In genomic region chr10:84004206-84004605, GRCh38 we compare ENCODE assay signal across 25 cellular contexts.
"Had no signal": no experiment of that assay in that cellular context is flagged by ENCODE, and none has a peak within 500 bp of the region (broad histone marks: within the 10 kb centered on the region; RNA-seq: fewer than 3 reads in every experiment).

No MANE protein-coding gene starts in this region.

- H3K36me3 Mint-ChIP-seq: memory B cell; naive B cell; natural killer cell treated with Interleukin-12 subunit alpha and Interleukin-12 subunit beta and Interleukin-15 and Interleukin-18, amount 100 ng/mL, for 72 hours; stimulated activated effector memory CD8-positive, alpha-beta T cell treated with anti-CD3 and anti-CD28 coated beads, Interleukin-12 subunit alpha, Interleukin-12 subunit beta, amount 100 ng/mL, for 72 hours; type B pancreatic cell had no signal

- DNase-seq: effector CD8-positive, alpha-beta T cell; esophagus squamous epithelium; foreskin melanocyte; naive B cell; stimulated activated CD4-positive, alpha-beta T cell treated with anti-CD3 and anti-CD28 coated beads, Interleukin-2, amount 100 ng/mL, for 24 hours; stimulated activated CD4-positive, alpha-beta T cell treated with anti-CD3 and anti-CD28 coated beads, Interleukin-4, amount 100 ng/mL, for 24 hours; stimulated activated naive CD4-positive, alpha-beta T cell treated with Interleukin-2 at 50 U/mL for 16 hours; stomach; thyroid gland had no signal

- FAIRE-seq: endothelial cell of umbilical vein, keratinocyte had no signal

- H3K27me3 ChIP-seq: neutrophil, right atrium auricular region, stomach, thyroid gland had no signal

- H3K4me3 Mint-ChIP-seq: central memory CD8-positive, alpha-beta T cell; dendritic cell treated with granulocyte-macrophage colony-stimulating factor and Interleukin-4, amounts not matched to agents 40 ng/mL and 50 ng/mL, for 4 days; memory B cell; naive B cell; natural killer cell treated with Interleukin-12 subunit alpha and Interleukin-12 subunit beta and Interleukin-15 and Interleukin-18, amount 100 ng/mL, for 72 hours; neural crest cell; stimulated activated effector memory CD8-positive, alpha-beta T cell treated with anti-CD3 and anti-CD28 coated beads, Interleukin-12 subunit alpha, Interleukin-12 subunit beta, amount 100 ng/mL, for 72 hours; type B pancreatic cell had no signal

- ATAC-seq: left lobe of liver; natural killer cell treated with Interleukin-12 subunit alpha and Interleukin-12 subunit beta and Interleukin-15 and Interleukin-18, amount 100 ng/mL, for 72 hours; sciatic nerve; stimulated activated effector memory CD8-positive, alpha-beta T cell treated with anti-CD3 and anti-CD28 coated beads, Interleukin-12 subunit alpha, Interleukin-12 subunit beta, amount 100 ng/mL, for 72 hours had no signal

- H3K4me1 ChIP-seq: esophagus squamous epithelium, parathyroid adenoma, right atrium auricular region, stomach, thyroid gland had no signal

- H3K9me3 Mint-ChIP-seq: central memory CD8-positive, alpha-beta T cell; dendritic cell treated with granulocyte-macrophage colony-stimulating factor and Interleukin-4, amounts not matched to agents 40 ng/mL and 50 ng/mL, for 4 days; memory B cell; natural killer cell treated with Interleukin-12 subunit alpha and Interleukin-12 subunit beta and Interleukin-15 and Interleukin-18, amount 100 ng/mL, for 72 hours; neural crest cell; stimulated activated effector memory CD8-positive, alpha-beta T cell treated with anti-CD3 and anti-CD28 coated beads, Interleukin-12 subunit alpha, Interleukin-12 subunit beta, amount 100 ng/mL, for 72 hours; type B pancreatic cell had no signal

- H3K27ac ChIP-seq: esophagus squamous epithelium, neutrophil, parathyroid adenoma, right atrium auricular region, stomach, thyroid gland had no signal

- H3K4me1 Mint-ChIP-seq: central memory CD8-positive, alpha-beta T cell; memory B cell; naive B cell; neural crest cell; stimulated activated effector memory CD8-positive, alpha-beta T cell treated with anti-CD3 and anti-CD28 coated beads, Interleukin-12 subunit alpha, Interleukin-12 subunit beta, amount 100 ng/mL, for 72 hours had no signal

- H3K9ac ChIP-seq: parathyroid adenoma had no signal

- H3K27me3 Mint-ChIP-seq: naive B cell had no signal

- H3K36me3 ChIP-seq: esophagus squamous epithelium, neutrophil, right atrium auricular region, stomach, thyroid gland had no signal

- H3K9me3 ChIP-seq: esophagus squamous epithelium, neutrophil, right atrium auricular region, stomach, thyroid gland had no signal

- H3K4me3 ChIP-seq: esophagus squamous epithelium, lung, right atrium auricular region, stomach, thyroid gland had no signal

- H3K27ac Mint-ChIP-seq: dendritic cell treated with granulocyte-macrophage colony-stimulating factor and Interleukin-4, amounts not matched to agents 40 ng/mL and 50 ng/mL, for 4 days; memory B cell; naive B cell; natural killer cell treated with Interleukin-12 subunit alpha and Interleukin-12 subunit beta and Interleukin-15 and Interleukin-18, amount 100 ng/mL, for 72 hours; progenitor cell of endocrine pancreas; stimulated activated effector memory CD8-positive, alpha-beta T cell treated with anti-CD3 and anti-CD28 coated beads, Interleukin-12 subunit alpha, Interleukin-12 subunit beta, amount 100 ng/mL, for 72 hours; type B pancreatic cell had no signal
